ENCODE assay signal across 30 cellular contexts in genomic region chr4:160347197-160347596, GRCh38.
"Had no signal": no experiment of that assay in that cellular context is flagged by ENCODE, and none has a peak within 500 bp of the region (broad histone marks: within the 10 kb centered on the region; RNA-seq: fewer than 3 reads in every experiment).

No MANE protein-coding gene starts in this region.

- DNase-seq: activated effector memory CD4-positive, alpha-beta T cell treated with anti-CD3 and anti-CD28 coated beads, Interleukin-2, amount 50 U/mL, for 16 hours; activated effector memory CD4-positive, alpha-beta T cell treated with Interleukin-2 at 50 U/mL for 16 hours; activated gamma-delta T cell; activated gamma-delta T cell treated with Interleukin-2 at 50 U/mL for 16 hours; activated naive CD4-positive, alpha-beta T cell; activated naive CD4-positive, alpha-beta T cell treated with anti-CD3 and anti-CD28 coated beads for 36 hours; activated naive CD4-positive, alpha-beta T cell treated with anti-CD3 and anti-CD28 coated beads, Interleukin-2, amount 10 ng/mL, durations not matched to agents 7 days and 5 days; activated naive CD4-positive, alpha-beta T cell treated with anti-CD3 and anti-CD28 coated beads, Interleukin-2, amount 50 U/mL, for 16 hours; activated naive CD4-positive, alpha-beta T cell treated with Interleukin-2 at 50 U/mL for 16 hours; activated naive CD8-positive, alpha-beta T cell treated with anti-CD3 and anti-CD28 coated beads for 36 hours; activated naive CD8-positive, alpha-beta T cell treated with anti-CD3 and anti-CD28 coated beads, Interleukin-2, amount 10 ng/mL, durations not matched to agents 7 days and 5 days; activated naive CD8-positive, alpha-beta T cell treated with anti-CD3 and anti-CD28 coated beads, Interleukin-2, amount 50 U/mL, for 24 hours; activated T-cell treated with anti-CD3 and anti-CD28 coated beads, Interleukin-2, amount 50 U/mL, for 1 hour; activated T-cell treated with anti-CD3 and anti-CD28 coated beads, Interleukin-2, amount 50 U/mL, for 24 hours; activated T-cell treated with anti-CD3 and anti-CD28 coated beads, Interleukin-2, amount 50 U/mL, for 4 hours; activated T-cell treated with anti-CD3 and anti-CD28 coated beads, Interleukin-2, amount 50 U/mL, for 48 hours; activated T-cell treated with anti-CD3 and anti-CD28 coated beads, Interleukin-2, amount 50 U/mL, for 72 hours; adrenal gland; amniotic stem cell; amygdala; anterior cingulate cortex; aorta; body of pancreas; brain microvascular endothelial cell; caudate nucleus; central memory CD4-positive, alpha-beta T cell; cerebellar nuclear complex had no signal

- H3K27me3 ChIP-seq: adrenal gland, ascending aorta, body of pancreas, brain microvascular endothelial cell, breast epithelium, cardiac muscle cell had no signal

- H3K27ac ChIP-seq: adrenal gland, ascending aorta, body of pancreas, brain microvascular endothelial cell, breast epithelium, cardiac muscle cell had no signal

- H3K4me3 ChIP-seq: adrenal gland, ascending aorta, body of pancreas, breast epithelium, cardiac muscle cell had no signal

- H3K36me3 ChIP-seq: adrenal gland, ascending aorta, brain microvascular endothelial cell, breast epithelium, cardiac muscle cell had no signal

- H3K9me3 ChIP-seq: adrenal gland, ascending aorta, body of pancreas, breast epithelium had no signal
